In the genomic region with DNA sequence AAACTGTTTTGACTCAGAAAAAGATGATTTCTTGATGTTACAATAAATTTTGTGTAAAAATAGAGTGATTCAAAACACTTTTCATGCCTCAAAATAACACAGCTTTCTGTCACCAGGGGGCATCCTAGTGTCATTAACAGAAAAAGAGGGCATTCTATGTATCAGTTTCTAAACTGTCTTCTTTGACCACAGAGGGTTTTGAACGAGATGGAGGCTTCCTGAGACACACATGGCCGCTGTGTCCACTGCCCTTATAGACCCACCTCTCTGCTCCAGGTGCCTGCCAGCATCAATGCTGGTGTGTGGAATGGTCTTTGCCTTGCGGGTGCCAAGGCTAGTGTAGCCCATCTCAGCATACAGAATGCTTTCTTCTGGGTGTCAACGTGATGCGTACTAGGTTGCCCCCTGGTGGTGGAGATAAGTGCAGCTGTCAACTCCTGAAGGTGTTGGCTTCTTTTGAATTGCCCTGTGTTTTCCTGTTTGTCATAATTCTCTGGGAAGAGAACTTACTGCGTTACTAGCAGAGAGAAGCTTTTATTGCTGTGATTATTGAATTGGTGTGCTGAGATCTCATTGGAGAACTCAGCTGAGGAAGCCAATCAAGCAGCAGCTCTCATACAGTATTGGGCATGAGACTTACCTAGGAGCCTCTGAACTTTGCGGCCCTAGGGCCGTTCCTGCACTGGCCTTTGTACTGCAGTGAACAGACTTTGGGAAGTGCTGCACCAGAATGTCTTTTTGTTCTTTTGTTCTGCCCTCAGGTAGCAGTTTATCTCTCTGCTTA, we compare ENCODE assay signal across 1 cellular context.
TF ChIP-seq lines count a peak whose summit lies in the region.

No MANE protein-coding gene starts in this region.

TF ChIP-seq in HepG2, 621 proteins besides CTCF, POLR2A, EP300 and RAD21 (continued from another document and continues in another):
- TF ChIP-seq, protein P1, sequence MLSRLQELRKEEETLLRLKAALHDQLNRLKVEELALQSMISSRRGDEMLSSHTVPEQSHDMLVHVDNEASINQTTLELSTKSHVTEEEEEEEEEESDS (CRISPR knock-in tag; IDR thresholded peaks at IDR 0.05; ENCODE audit: borderline replicate concordance), result no peak
- TF ChIP-seq ARNTL (CRISPR knock-in tag; IDR thresholded peaks at IDR 0.05) (0 out of 2 replicates have a peak, but pooled peaks have one; percentile 27), KDM4B (CRISPR knock-in tag; IDR thresholded peaks at IDR 0.05) (0 out of 2 replicates have a peak, but pooled peaks have one; percentile 54), ZNF282 (IDR thresholded peaks at IDR 0.05; ENCODE audit: partially characterized antibody) (no peak), NCOA2 (CRISPR knock-in tag; IDR thresholded peaks at IDR 0.05) (no peak), NCOA1 (CRISPR knock-in tag; IDR thresholded peaks at IDR 0.05) (no peak), CENPT (CRISPR knock-in tag; IDR thresholded peaks at IDR 0.05; ENCODE audit: low read depth) (no peak), ZNF644 (CRISPR knock-in tag; IDR thresholded peaks at IDR 0.05; ENCODE audit: low read depth) (peak; percentile 48; the same call in 1 of the 2 replicates), SATB2 (CRISPR knock-in tag; IDR thresholded peaks at IDR 0.05) (no peak), MZF1 (CRISPR knock-in tag; IDR thresholded peaks at IDR 0.05; ENCODE audit: borderline replicate concordance) (no peak), NR1H2 (CRISPR knock-in tag; IDR thresholded peaks at IDR 0.05; ENCODE audit: borderline replicate concordance, low read depth) (no peak), ZNF557 (CRISPR knock-in tag; IDR thresholded peaks at IDR 0.05) (no peak), CBFB (CRISPR knock-in tag; IDR thresholded peaks at IDR 0.05) (no peak), FOXP1 (IDR thresholded peaks at IDR 0.05) (no peak), FOXP1 (CRISPR knock-in tag; IDR thresholded peaks at IDR 0.05) (0 out of 2 replicates have a peak, but pooled peaks have one; percentile 5), ZNF343 (CRISPR knock-in tag; IDR thresholded peaks at IDR 0.05) (0 out of 2 replicates have a peak, but pooled peaks have one; percentile 35), ATF7-NPFF (CRISPR knock-in tag; IDR thresholded peaks at IDR 0.05; ENCODE audit: low read depth) (no peak), ZNF883 (CRISPR knock-in tag; IDR thresholded peaks at IDR 0.05; ENCODE audit: not compliant biosample characterization) (no peak), RFXAP (CRISPR knock-in tag; IDR thresholded peaks at IDR 0.05; ENCODE audit: borderline replicate concordance) (no peak), SOX13 (IDR thresholded peaks at IDR 0.05) (no peak), SOX13 (CRISPR knock-in tag; conservative IDR thresholded peaks at IDR 0.05 in 1 of 2, IDR thresholded peaks at IDR 0.05 in 1 of 2) (peak in 1 of 2 experiments; percentile 22; a peak in 1 of 4 replicates), MATR3 (CRISPR knock-in tag; IDR thresholded peaks at IDR 0.05) (no peak), ZBTB20 (CRISPR knock-in tag; IDR thresholded peaks at IDR 0.05; ENCODE audit: borderline replicate concordance, low read depth) (0 out of 2 replicates have a peak, but pooled peaks have one; percentile 15), ZNF549 (CRISPR knock-in tag; IDR thresholded peaks at IDR 0.05) (no peak), HMGA1 (CRISPR knock-in tag; conservative IDR thresholded peaks at IDR 0.05) (no peak), HOXA3 (CRISPR knock-in tag; IDR thresholded peaks at IDR 0.05) (peak; percentile 41; the same call in 1 of the 2 replicates), JUNB (CRISPR knock-in tag; IDR thresholded peaks at IDR 0.05; ENCODE audit: borderline replicate concordance) (no peak), KDM2A (CRISPR knock-in tag; IDR thresholded peaks at IDR 0.05; ENCODE audit: borderline replicate concordance, low read depth) (peak; percentile 34), CAMTA2 (CRISPR knock-in tag; IDR thresholded peaks at IDR 0.05; ENCODE audit: borderline replicate concordance) (no peak), ZNF3 (CRISPR knock-in tag; IDR thresholded peaks at IDR 0.05) (no peak), SALL2 (CRISPR knock-in tag; IDR thresholded peaks at IDR 0.05) (no peak), FOXK1 (CRISPR knock-in tag; IDR thresholded peaks at IDR 0.05; ENCODE audit: borderline replicate concordance, low read depth) (peak; percentile 36; the same call in 1 of the 2 replicates), ZSCAN25 (CRISPR knock-in tag; IDR thresholded peaks at IDR 0.05) (no peak)
- TF ChIP-seq, protein P2, sequence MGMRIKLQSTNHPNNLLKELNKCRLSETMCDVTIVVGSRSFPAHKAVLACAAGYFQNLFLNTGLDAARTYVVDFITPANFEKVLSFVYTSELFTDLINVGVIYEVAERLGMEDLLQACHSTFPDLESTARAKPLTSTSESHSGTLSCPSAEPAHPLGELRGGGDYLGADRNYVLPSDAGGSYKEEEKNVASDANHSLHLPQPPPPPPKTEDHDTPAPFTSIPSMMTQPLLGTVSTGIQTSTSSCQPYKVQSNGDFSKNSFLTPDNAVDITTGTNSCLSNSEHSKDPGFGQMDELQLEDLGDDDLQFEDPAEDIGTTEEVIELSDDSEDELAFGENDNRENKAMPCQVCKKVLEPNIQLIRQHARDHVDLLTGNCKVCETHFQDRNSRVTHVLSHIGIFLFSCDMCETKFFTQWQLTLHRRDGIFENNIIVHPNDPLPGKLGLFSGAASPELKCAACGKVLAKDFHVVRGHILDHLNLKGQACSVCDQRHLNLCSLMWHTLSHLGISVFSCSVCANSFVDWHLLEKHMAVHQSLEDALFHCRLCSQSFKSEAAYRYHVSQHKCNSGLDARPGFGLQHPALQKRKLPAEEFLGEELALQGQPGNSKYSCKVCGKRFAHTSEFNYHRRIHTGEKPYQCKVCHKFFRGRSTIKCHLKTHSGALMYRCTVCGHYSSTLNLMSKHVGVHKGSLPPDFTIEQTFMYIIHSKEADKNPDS (CRISPR knock-in tag; IDR thresholded peaks at IDR 0.05), result no peak
- TF ChIP-seq, protein P3, sequence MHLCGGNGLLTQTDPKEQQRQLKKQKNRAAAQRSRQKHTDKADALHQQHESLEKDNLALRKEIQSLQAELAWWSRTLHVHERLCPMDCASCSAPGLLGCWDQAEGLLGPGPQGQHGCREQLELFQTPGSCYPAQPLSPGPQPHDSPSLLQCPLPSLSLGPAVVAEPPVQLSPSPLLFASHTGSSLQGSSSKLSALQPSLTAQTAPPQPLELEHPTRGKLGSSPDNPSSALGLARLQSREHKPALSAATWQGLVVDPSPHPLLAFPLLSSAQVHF (CRISPR knock-in tag; IDR thresholded peaks at IDR 0.05), result no peak
- TF ChIP-seq, protein P4, sequence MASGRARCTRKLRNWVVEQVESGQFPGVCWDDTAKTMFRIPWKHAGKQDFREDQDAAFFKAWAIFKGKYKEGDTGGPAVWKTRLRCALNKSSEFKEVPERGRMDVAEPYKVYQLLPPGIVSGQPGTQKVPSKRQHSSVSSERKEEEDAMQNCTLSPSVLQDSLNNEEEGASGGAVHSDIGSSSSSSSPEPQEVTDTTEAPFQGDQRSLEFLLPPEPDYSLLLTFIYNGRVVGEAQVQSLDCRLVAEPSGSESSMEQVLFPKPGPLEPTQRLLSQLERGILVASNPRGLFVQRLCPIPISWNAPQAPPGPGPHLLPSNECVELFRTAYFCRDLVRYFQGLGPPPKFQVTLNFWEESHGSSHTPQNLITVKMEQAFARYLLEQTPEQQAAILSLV (CRISPR knock-in tag; IDR thresholded peaks at IDR 0.05; ENCODE audit: borderline replicate concordance), result no peak
- TF ChIP-seq, protein P5, sequence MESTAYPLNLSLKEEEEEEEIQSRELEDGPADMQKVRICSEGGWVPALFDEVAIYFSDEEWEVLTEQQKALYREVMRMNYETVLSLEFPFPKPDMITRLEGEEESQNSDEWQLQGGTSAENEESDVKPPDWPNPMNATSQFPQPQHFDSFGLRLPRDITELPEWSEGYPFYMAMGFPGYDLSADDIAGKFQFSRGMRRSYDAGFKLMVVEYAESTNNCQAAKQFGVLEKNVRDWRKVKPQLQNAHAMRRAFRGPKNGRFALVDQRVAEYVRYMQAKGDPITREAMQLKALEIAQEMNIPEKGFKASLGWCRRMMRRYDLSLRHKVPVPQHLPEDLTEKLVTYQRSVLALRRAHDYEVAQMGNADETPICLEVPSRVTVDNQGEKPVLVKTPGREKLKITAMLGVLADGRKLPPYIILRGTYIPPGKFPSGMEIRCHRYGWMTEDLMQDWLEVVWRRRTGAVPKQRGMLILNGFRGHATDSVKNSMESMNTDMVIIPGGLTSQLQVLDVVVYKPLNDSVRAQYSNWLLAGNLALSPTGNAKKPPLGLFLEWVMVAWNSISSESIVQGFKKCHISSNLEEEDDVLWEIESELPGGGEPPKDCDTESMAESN (CRISPR knock-in tag; conservative IDR thresholded peaks at IDR 0.05), result no peak
- TF ChIP-seq, protein P6, sequence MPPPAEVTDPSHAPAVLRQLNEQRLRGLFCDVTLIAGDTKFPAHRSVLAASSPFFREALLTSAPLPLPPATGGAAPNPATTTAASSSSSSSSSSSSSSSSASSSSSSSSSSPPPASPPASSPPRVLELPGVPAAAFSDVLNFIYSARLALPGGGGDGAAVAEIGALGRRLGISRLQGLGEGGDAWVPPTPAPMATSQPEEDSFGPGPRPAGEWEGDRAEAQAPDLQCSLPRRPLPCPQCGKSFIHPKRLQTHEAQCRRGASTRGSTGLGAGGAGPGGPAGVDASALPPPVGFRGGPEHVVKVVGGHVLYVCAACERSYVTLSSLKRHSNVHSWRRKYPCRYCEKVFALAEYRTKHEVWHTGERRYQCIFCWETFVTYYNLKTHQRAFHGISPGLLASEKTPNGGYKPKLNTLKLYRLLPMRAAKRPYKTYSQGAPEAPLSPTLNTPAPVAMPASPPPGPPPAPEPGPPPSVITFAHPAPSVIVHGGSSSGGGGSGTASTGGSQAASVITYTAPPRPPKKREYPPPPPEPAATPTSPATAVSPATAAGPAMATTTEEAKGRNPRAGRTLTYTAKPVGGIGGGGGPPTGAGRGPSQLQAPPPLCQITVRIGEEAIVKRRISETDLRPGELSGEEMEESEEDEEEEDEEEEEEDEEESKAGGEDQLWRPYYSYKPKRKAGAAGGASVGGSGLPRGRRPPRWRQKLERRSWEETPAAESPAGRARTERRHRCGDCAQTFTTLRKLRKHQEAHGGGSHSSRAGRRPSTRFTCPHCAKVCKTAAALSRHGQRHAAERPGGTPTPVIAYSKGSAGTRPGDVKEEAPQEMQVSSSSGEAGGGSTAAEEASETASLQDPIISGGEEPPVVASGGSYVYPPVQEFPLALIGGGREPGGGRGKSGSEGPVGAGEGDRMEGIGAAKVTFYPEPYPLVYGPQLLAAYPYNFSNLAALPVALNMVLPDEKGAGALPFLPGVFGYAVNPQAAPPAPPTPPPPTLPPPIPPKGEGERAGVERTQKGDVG (CRISPR knock-in tag; IDR thresholded peaks at IDR 0.05; ENCODE audit: borderline replicate concordance), result no peak
- TF ChIP-seq, protein P7, sequence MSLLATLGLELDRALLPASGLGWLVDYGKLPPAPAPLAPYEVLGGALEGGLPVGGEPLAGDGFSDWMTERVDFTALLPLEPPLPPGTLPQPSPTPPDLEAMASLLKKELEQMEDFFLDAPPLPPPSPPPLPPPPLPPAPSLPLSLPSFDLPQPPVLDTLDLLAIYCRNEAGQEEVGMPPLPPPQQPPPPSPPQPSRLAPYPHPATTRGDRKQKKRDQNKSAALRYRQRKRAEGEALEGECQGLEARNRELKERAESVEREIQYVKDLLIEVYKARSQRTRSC (CRISPR knock-in tag; IDR thresholded peaks at IDR 0.05; ENCODE audit: low read depth), result no peak
- TF ChIP-seq, protein P8, sequence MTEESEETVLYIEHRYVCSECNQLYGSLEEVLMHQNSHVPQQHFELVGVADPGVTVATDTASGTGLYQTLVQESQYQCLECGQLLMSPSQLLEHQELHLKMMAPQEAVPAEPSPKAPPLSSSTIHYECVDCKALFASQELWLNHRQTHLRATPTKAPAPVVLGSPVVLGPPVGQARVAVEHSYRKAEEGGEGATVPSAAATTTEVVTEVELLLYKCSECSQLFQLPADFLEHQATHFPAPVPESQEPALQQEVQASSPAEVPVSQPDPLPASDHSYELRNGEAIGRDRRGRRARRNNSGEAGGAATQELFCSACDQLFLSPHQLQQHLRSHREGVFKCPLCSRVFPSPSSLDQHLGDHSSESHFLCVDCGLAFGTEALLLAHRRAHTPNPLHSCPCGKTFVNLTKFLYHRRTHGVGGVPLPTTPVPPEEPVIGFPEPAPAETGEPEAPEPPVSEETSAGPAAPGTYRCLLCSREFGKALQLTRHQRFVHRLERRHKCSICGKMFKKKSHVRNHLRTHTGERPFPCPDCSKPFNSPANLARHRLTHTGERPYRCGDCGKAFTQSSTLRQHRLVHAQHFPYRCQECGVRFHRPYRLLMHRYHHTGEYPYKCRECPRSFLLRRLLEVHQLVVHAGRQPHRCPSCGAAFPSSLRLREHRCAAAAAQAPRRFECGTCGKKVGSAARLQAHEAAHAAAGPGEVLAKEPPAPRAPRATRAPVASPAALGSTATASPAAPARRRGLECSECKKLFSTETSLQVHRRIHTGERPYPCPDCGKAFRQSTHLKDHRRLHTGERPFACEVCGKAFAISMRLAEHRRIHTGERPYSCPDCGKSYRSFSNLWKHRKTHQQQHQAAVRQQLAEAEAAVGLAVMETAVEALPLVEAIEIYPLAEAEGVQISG (CRISPR knock-in tag; IDR thresholded peaks at IDR 0.05), result peak; percentile 85
- TF ChIP-seq, protein P9, sequence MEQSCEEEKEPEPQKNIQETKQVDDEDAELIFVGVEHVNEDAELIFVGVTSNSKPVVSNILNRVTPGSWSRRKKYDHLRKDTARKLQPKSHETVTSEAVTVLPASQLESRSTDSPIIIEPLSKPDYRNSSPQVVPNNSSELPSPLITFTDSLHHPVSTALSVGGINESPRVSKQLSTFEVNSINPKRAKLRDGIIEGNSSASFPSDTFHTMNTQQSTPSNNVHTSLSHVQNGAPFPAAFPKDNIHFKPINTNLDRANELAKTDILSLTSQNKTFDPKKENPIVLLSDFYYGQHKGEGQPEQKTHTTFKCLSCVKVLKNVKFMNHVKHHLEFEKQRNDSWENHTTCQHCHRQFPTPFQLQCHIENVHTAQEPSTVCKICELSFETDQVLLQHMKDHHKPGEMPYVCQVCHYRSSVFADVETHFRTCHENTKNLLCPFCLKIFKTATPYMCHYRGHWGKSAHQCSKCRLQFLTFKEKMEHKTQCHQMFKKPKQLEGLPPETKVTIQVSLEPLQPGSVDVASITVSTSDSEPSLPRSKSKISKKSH (CRISPR knock-in tag; IDR thresholded peaks at IDR 0.05; ENCODE audit: borderline replicate concordance), result no peak
- TF ChIP-seq, protein P10, sequence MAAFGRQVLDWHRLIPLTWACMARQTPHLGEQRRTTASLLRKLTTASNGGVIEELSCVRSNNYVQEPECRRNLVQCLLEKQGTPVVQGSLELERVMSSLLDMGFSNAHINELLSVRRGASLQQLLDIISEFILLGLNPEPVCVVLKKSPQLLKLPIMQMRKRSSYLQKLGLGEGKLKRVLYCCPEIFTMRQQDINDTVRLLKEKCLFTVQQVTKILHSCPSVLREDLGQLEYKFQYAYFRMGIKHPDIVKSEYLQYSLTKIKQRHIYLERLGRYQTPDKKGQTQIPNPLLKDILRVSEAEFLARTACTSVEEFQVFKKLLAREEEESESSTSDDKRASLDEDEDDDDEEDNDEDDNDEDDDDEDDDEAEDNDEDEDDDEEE (CRISPR knock-in tag; IDR thresholded peaks at IDR 0.05), result no peak; the same call in 1 of the 2 replicates
